ENCODE assay signal across 28 cellular contexts in the genomic region with DNA sequence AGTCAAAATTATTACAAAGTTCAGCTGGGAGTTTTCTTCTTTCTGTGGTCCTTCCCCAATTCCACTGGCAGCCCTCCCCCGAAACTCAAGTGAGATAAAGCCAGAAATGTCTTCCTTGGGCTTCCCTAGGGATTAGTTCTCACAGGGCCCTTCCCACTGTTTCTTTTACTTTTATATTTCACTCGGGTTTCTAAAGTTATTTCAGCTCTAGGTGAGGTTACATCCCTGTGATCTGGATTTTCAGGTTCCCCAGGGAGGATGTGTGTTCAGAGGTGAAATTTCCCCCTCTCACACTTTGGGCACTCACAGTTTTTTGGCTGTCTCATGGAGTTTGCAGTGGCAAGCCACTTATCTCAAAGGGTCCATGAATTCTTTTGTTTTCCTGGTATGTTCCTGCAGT.
"Had no signal": no experiment of that assay in that cellular context is flagged by ENCODE, and none has a peak within 500 bp of the region (broad histone marks: within the 10 kb centered on the region; RNA-seq: fewer than 3 reads in every experiment).

No MANE protein-coding gene starts in this region.

- H3K4me3 ChIP-seq: adrenal gland, body of pancreas, breast epithelium, SJSA1 had no signal

- H3K4me1 Mint-ChIP-seq: activated CD4-positive, alpha-beta T cell treated with anti-CD3 and anti-CD28 coated beads for 36 hours; activated CD4-positive, alpha-beta T cell treated with anti-CD3 and anti-CD28 coated beads, Interleukin-2, amount 10 ng/mL, durations not matched to agents 7 days and 5 days; WTC11 had no signal

- H3K9ac ChIP-seq: KMS-11, SK-N-SH had no signal

- ATAC-seq: activated CD4-positive, alpha-beta T cell treated with anti-CD3 and anti-CD28 coated beads for 36 hours; activated CD4-positive, CD25-positive, alpha-beta regulatory T cell treated with anti-CD3 and anti-CD28 coated beads, Interleukin-2, amount 50 U/mL, for 24 hours; activated CD8-positive, alpha-beta T cell treated with anti-CD3 and anti-CD28 coated beads, Interleukin-2, amount 10 ng/mL, durations not matched to agents 7 days and 5 days; activated naive CD4-positive, alpha-beta T cell treated with anti-CD3 and anti-CD28 coated beads, Interleukin-2, amount 50 U/mL, for 72 hours; body of pancreas; Panc1; WTC11 had no signal

- H3K36me3 ChIP-seq: adrenal gland, breast epithelium, SJSA1 had no signal

- H3K4me3 Mint-ChIP-seq: activated CD4-positive, alpha-beta T cell treated with anti-CD3 and anti-CD28 coated beads for 36 hours; activated CD4-positive, alpha-beta T cell treated with anti-CD3 and anti-CD28 coated beads, Interleukin-2, amount 10 ng/mL, durations not matched to agents 7 days and 5 days; activated CD8-positive, alpha-beta T cell treated with anti-CD3 and anti-CD28 coated beads, Interleukin-2, amount 10 ng/mL, durations not matched to agents 7 days and 5 days; activated naive CD4-positive, alpha-beta T cell treated with anti-CD3 and anti-CD28 coated beads for 36 hours; activated T-cell treated with anti-CD3 and anti-CD28 coated beads, Interleukin-2, amount 50 U/mL, for 24 hours; activated T-helper 1 cell treated with anti-CD3 and anti-CD28 coated beads, Interleukin-12 subunit alpha, Interleukin-12 subunit beta, Interleukin-2, Interleukin-4 antibody, amounts not matched to agents 30 ng/mL and 10 ng/mL and 1 ng/mL, durations not matched to agents 14 hours and 24 hours and 36 hours; T-helper 1 cell treated with Interleukin-12 subunit alpha and Interleukin-12 subunit beta and Interleukin-4 antibody, amounts not matched to agents 30 μg/mL and 1 μg/mL, for 36 hours; T-helper 2 cell treated with Interferon-gamma antibody and Interleukin-4, amounts not matched to agents 5 μg/mL and 100 μg/mL, for 36 hours; WTC11 had no signal

- H3K9me2 ChIP-seq: SK-N-SH had no signal

- H3K27me3 ChIP-seq: adrenal gland, body of pancreas, breast epithelium, SJSA1 had no signal

- H3K4me2 ChIP-seq: KMS-11, SK-N-SH had no signal

- DNase-seq: activated CD4-positive, alpha-beta T cell treated with anti-CD3 and anti-CD28 coated beads for 36 hours; activated CD4-positive, alpha-beta T cell treated with anti-CD3 and anti-CD28 coated beads, Interleukin-2, amount 10 ng/mL, durations not matched to agents 7 days and 5 days; activated CD4-positive, alpha-beta T cell treated with anti-CD3 and anti-CD28 coated beads, Interleukin-2, amount 50 U/mL, for 48 hours; activated CD8-positive, alpha-beta T cell treated with anti-CD3 and anti-CD28 coated beads, Interleukin-2, amount 10 ng/mL, durations not matched to agents 7 days and 5 days; activated gamma-delta T cell treated with Interleukin-2 at 50 U/mL for 16 hours; activated naive CD4-positive, alpha-beta T cell treated with anti-CD3 and anti-CD28 coated beads for 36 hours; activated T-cell treated with anti-CD3 and anti-CD28 coated beads, Interleukin-2, amount 50 U/mL, for 24 hours; adrenal gland; body of pancreas; NCI-H1105; NCI-H1436; NCI-H1694 treated with DMSO at 0.1 percent for 48 hours; NCI-H2029; NCI-H345; SHP77 treated with DMSO at 0.1 percent for 48 hours; SK-N-SH had no signal

- H3K27ac ChIP-seq: adrenal gland, body of pancreas, breast epithelium, KMS-11, SJSA1 had no signal

- FAIRE-seq: astrocyte, TTC549 had no signal

- H3K9me3 ChIP-seq: SK-N-SH had no signal

- H3K4me1 ChIP-seq: adrenal gland, body of pancreas, breast epithelium, SJSA1 had no signal
